ENCODE assay signal across 20 cellular contexts in the genomic region with DNA sequence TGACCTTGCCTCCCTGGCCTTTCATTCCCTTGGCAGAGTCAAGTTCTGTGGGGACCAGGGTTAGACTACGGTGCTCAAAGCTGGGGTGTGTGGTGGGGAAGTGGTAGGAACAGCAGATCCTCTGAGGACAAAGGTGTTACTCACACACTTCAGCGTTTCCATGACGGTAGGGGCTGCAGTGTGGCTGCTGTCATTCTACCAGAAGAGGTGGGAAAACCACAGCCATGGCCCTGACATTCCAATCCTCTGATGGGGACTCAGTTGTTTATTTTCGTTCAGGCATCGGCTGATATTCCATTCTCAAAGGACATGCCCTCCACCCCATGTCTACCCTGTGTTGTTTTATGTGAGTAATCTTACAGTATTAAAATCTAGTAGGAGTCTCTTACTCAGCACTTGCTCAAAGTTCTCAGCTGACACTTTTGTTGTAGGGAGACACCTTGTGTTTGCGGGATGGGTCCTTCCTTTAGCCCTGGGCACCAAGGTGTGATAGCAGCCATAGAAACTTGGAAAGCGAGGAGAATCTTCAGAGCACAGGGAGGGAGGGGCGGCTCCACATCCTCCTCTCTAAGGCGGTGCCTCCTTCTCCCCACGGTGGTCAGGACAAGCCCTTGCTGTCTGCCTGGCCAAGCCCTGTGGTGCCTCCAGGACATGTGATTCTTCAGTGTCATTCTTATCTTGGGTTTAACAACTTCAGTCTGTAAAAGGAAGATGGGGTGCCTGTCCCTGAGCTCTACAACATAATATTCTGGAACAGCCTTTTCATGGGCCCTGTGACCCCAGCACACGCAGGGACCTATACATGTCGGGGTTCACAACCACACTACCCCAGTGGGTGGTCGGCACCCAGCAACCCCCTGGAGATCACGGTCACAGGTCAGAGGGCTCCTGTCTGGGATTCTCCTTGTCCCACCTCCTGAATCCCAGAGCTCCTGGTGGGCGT. TPM values are rescaled to one million over a fixed set of nuclear protein-coding genes. Genes with fewer than 3 reads are reported as not detected.
"Had no signal": no experiment of that assay in that cellular context is flagged by ENCODE, and none has a peak within 500 bp of the region (broad histone marks: within the 10 kb centered on the region; RNA-seq: fewer than 3 reads in every experiment).

No MANE protein-coding gene starts in this region.

RNA-seq across cellular contexts. Expression of gene KIR2DL1, which starts 1.7 kb away (rescaled TPM):
- total RNA-seq: activated CD4-positive, alpha-beta memory T cell treated with anti-CD3 and anti-CD28 coated beads for 36 hours; activated naive CD4-positive, alpha-beta T cell treated with anti-CD3 and anti-CD28 coated beads for 36 hours; activated naive CD8-positive, alpha-beta T cell treated with anti-CD3 and anti-CD28 coated beads, Interleukin-2, amount 10 ng/mL, durations not matched to agents 7 days and 5 days; cardiac muscle cell; cerebellum; epithelial cell of proximal tubule; fibroblast of villous mesenchyme; mesothelial cell of epicardium; pulmonary artery endothelial cell; right cardiac atrium; skeletal muscle tissue; T-helper 17 cell; temporal lobe; transverse colon; vagina had no signal
- polyA plus RNA-seq: cardiac muscle cell, keratinocyte had no signal

RNA-seq across cellular contexts. Expression of gene KIR2DL4, which starts 32.1 kb away (rescaled TPM):
- total RNA-seq: activated CD4-positive, alpha-beta memory T cell treated with anti-CD3 and anti-CD28 coated beads for 36 hours; activated naive CD4-positive, alpha-beta T cell treated with anti-CD3 and anti-CD28 coated beads for 36 hours; activated naive CD8-positive, alpha-beta T cell treated with anti-CD3 and anti-CD28 coated beads, Interleukin-2, amount 10 ng/mL, durations not matched to agents 7 days and 5 days; cardiac muscle cell; cerebellum; epithelial cell of proximal tubule; fibroblast of villous mesenchyme; mesothelial cell of epicardium; pulmonary artery endothelial cell; right cardiac atrium; skeletal muscle tissue; T-helper 17 cell; temporal lobe; vagina had no signal
- polyA plus RNA-seq: cardiac muscle cell, keratinocyte had no signal

RNA-seq across cellular contexts. Expression of gene KIR2DL3, which starts 33.0 kb away (rescaled TPM):
- total RNA-seq: activated CD4-positive, alpha-beta memory T cell treated with anti-CD3 and anti-CD28 coated beads for 36 hours; activated naive CD4-positive, alpha-beta T cell treated with anti-CD3 and anti-CD28 coated beads for 36 hours; activated T-cell treated with anti-CD3 and anti-CD28 coated beads, Interleukin-2, amount 50 U/mL, for 72 hours; cardiac muscle cell; cerebellum; epithelial cell of proximal tubule; fibroblast of villous mesenchyme; mesothelial cell of epicardium; pulmonary artery endothelial cell; right cardiac atrium; skeletal muscle tissue; T-helper 17 cell; temporal lobe; vagina had no signal
- polyA plus RNA-seq: cardiac muscle cell, keratinocyte had no signal

RNA-seq across cellular contexts. Expression of gene KIR3DL1, which starts 45.0 kb away (rescaled TPM):
- total RNA-seq: activated CD4-positive, alpha-beta memory T cell treated with anti-CD3 and anti-CD28 coated beads for 36 hours; activated naive CD4-positive, alpha-beta T cell treated with anti-CD3 and anti-CD28 coated beads for 36 hours; cardiac muscle cell; cerebellum; epithelial cell of proximal tubule; fibroblast of villous mesenchyme; mesothelial cell of epicardium; pulmonary artery endothelial cell; right cardiac atrium; skeletal muscle tissue; T-helper 17 cell; temporal lobe; transverse colon; vagina had no signal
- polyA plus RNA-seq: cardiac muscle cell, heart right ventricle, keratinocyte had no signal

RNA-seq across cellular contexts. Expression of gene KIR3DL3, which starts 47.0 kb away (rescaled TPM):
- total RNA-seq: activated CD4-positive, alpha-beta memory T cell treated with anti-CD3 and anti-CD28 coated beads for 36 hours; activated naive CD4-positive, alpha-beta T cell treated with anti-CD3 and anti-CD28 coated beads for 36 hours; activated naive CD8-positive, alpha-beta T cell treated with anti-CD3 and anti-CD28 coated beads, Interleukin-2, amount 10 ng/mL, durations not matched to agents 7 days and 5 days; activated T-cell treated with anti-CD3 and anti-CD28 coated beads, Interleukin-2, amount 50 U/mL, for 72 hours; cardiac muscle cell; cerebellum; epithelial cell of proximal tubule; fibroblast of villous mesenchyme; heart right ventricle; left lung; lung; mesothelial cell of epicardium; pulmonary artery endothelial cell; right cardiac atrium; skeletal muscle tissue; T-helper 17 cell; temporal lobe; vagina had no signal
- polyA plus RNA-seq: cardiac muscle cell, heart right ventricle, keratinocyte, lung, right cardiac atrium had no signal
